In the genomic region with DNA sequence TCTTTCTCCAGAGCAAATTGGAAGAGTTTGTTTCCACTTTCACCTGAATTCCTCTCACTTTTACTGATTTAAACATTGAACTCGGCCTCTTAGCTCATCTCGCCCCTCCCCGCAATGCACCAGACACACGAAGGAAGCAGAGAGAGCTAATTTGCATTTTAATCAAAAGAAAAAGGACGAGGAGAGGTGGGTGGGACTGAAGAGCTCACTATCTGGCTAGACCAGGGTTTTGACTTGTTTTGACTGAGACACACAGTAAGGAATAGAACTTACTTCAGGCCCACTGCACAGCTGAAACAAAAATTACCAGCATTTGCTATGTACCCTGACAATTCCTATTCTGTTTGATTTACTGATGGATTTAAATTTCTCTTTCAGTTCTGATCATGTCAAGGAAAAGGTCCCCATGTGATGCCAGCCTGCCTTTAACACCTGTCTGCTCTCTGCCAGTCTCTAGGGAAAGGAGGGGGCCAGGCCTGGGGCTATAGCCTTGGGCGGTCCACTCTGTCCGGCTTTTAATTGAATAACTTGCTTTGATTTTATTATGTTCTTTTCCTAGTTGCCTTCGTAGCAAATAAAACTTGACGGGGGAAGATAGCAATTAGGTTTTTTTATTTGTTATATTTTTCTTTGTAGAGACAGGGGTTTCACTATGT, we compare ENCODE assay signal across 1 cellular context.
TF ChIP-seq lines count a peak whose summit lies in the region.

No MANE protein-coding gene starts in this region.

TF ChIP-seq in GM23338, 12 proteins besides CTCF, POLR2A, EP300 and RAD21 (continued from another document):
- TF ChIP-seq ETS1 (IDR thresholded peaks at IDR 0.05), result no peak
- TF ChIP-seq, protein P1, sequence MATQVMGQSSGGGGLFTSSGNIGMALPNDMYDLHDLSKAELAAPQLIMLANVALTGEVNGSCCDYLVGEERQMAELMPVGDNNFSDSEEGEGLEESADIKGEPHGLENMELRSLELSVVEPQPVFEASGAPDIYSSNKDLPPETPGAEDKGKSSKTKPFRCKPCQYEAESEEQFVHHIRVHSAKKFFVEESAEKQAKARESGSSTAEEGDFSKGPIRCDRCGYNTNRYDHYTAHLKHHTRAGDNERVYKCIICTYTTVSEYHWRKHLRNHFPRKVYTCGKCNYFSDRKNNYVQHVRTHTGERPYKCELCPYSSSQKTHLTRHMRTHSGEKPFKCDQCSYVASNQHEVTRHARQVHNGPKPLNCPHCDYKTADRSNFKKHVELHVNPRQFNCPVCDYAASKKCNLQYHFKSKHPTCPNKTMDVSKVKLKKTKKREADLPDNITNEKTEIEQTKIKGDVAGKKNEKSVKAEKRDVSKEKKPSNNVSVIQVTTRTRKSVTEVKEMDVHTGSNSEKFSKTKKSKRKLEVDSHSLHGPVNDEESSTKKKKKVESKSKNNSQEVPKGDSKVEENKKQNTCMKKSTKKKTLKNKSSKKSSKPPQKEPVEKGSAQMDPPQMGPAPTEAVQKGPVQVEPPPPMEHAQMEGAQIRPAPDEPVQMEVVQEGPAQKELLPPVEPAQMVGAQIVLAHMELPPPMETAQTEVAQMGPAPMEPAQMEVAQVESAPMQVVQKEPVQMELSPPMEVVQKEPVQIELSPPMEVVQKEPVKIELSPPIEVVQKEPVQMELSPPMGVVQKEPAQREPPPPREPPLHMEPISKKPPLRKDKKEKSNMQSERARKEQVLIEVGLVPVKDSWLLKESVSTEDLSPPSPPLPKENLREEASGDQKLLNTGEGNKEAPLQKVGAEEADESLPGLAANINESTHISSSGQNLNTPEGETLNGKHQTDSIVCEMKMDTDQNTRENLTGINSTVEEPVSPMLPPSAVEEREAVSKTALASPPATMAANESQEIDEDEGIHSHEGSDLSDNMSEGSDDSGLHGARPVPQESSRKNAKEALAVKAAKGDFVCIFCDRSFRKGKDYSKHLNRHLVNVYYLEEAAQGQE (IDR thresholded peaks at IDR 0.05; ENCODE audit: unreplicated experiment), result no peak
- no peak for TF ChIP-seq ZNF462 (CRISPR knock-in tag; IDR thresholded peaks at IDR 0.05)
- TF ChIP-seq EZH2 (IDR thresholded peaks at IDR 0.05; ENCODE audit: low read depth, unreplicated experiment), result no peak
- TF ChIP-seq EZH2phosphoT487 (IDR thresholded peaks at IDR 0.05; ENCODE audit: unreplicated experiment), result no peak
- no peak for TF ChIP-seq STAT1 (IDR thresholded peaks at IDR 0.05; ENCODE audit: unreplicated experiment)
- TF ChIP-seq ZNF331 (CRISPR knock-in tag; IDR thresholded peaks at IDR 0.05; ENCODE audit: low read depth), result no peak
